In the genomic region with DNA sequence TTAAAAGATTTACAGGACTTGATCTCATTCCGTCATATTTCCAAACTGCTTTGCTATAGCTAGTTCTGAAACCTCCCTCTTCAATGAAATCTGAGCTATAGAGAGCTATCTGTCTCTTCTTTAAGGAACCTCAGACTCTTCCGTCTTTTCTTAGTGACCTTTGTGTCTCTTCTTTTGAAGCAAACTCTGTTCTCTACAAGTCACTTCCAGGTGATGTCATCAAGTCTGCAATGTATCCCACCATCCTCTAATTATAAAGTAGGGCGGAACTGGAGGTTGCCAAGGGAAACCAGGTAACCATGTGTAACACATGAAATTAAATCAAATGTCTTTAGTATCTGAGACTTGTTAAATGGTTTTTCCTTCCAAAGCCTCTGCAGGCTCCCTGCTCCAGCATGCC, we compare ENCODE assay signal across 14 cellular contexts.
"Had no signal": no experiment of that assay in that cellular context is flagged by ENCODE, and none has a peak within 500 bp of the region (broad histone marks: within the 10 kb centered on the region; RNA-seq: fewer than 3 reads in every experiment).

No MANE protein-coding gene starts in this region.

- H3K9me3 ChIP-seq: left ventricle myocardium inferior, spleen, stomach, testis had no signal

- FAIRE-seq: astrocyte, endometrium, islet of Langerhans, TTC549 had no signal

- H3K27ac ChIP-seq: dorsolateral prefrontal cortex, left ventricle myocardium inferior, testis had no signal

- DNase-seq: activated CD4-positive, alpha-beta T cell treated with anti-CD3 and anti-CD28 coated beads, Interleukin-2, amount 50 U/mL, for 48 hours; activated naive CD4-positive, alpha-beta T cell treated with Interleukin-2 at 50 U/mL for 16 hours; dorsolateral prefrontal cortex; left ventricle myocardium inferior; mesenchymal stem cell; spleen; stomach; testis had no signal

- H3K9me3 Mint-ChIP-seq: activated T-helper 17 cell treated with anti-CD3 and anti-CD28 coated beads, Interleukin-2, amount 50 U/mL, for 72 hours had no signal

- H3K4me3 ChIP-seq: dorsolateral prefrontal cortex, left ventricle myocardium inferior, spleen, stomach, testis had no signal

- H3K27me3 ChIP-seq: dorsolateral prefrontal cortex, spleen, stomach, testis had no signal

- H3K4me1 ChIP-seq: left ventricle myocardium inferior, testis had no signal

- H3K27me3 Mint-ChIP-seq: activated T-helper 17 cell treated with anti-CD3 and anti-CD28 coated beads, Interleukin-2, amount 50 U/mL, for 72 hours had no signal

- H3K36me3 ChIP-seq: left ventricle myocardium inferior, spleen had no signal

- ATAC-seq: sciatic nerve had no signal
